In the genomic region with DNA sequence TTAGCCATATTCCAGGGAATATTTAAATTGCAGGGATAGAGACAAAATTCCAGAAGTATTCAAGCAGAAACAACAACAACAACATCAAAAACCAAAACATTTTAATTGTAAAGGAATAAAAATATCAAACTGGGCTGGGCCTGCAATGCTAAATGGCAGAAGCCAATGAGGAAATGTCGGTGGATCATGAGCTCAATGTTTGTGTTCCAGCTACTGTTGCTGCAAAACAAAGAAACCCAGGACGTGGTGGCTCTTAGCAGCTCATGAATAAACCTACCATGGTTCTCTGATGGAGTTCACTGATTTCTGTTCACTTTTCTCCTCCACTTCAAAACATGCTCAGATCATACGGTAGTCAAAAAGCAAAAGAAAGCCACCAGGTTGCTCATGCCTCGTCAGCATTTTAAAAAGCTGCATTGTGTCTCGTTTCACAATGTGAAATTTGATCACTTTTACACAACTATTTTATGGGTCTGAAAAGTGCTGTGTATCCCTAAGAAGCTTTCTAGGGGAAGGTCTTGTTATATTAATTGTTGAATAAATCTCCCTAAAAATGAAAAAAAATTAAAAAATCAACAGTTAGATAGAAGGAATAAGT, we compare ENCODE assay signal across 1 cellular context.
TF ChIP-seq lines count a peak whose summit lies in the region.

No MANE protein-coding gene starts in this region.

TF ChIP-seq in IMR-90, 13 proteins besides CTCF, POLR2A, EP300 and RAD21:
- no peak for TF ChIP-seq RFX5 (IDR thresholded peaks at IDR 0.05; ENCODE audit: low read depth, low read length)
- TF ChIP-seq MAFK (IDR thresholded peaks at IDR 0.05; ENCODE audit: low read depth, low read length): peak; percentile 73
- no peak for TF ChIP-seq BHLHE40 (IDR thresholded peaks at IDR 0.05; ENCODE audit: low read depth, low read length)
